ENCODE assay signal across 13 cellular contexts in the genomic region with DNA sequence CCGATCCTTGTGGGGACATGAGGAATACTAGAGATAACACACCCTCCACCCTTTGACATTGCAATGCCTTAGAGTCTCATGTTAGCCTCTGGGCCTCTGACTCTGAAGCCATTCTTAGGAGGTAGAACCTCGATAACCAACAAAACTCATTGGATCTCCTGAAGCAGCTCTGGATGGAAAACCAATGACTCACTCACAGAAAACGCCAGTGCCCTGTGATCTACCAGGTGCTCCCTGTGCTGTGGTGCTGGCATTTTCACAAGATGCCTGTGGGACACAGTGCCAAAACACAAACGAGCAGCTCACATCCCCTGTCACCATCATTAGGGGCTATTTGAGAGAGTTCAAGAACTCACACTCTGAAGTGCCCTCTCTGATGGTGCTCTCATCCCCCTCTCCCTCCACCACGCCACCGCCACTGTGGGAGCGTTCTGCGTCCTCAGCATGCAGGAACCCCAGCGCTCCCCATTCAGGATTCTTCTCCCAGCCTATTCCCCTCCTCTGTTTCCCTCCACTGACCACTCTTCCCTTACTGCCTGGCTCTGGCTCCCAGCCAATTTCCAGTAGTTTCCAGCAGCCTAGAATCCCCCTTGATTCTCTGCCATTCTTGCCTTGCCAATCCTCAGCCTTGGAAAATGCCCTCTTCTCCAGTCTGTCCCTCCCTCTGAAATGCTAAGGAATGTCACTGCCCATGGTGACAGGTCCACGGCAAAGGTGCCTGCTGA. TPM values are rescaled to one million over a fixed set of nuclear protein-coding genes. Genes with fewer than 3 reads are reported as not detected.
DNase-seq lines count a peak whose midpoint lies in the region; ATAC-seq and TF ChIP-seq lines count a peak whose summit lies in the region.
"Had no signal": no experiment of that assay in that cellular context is flagged by ENCODE, and none has a peak within 500 bp of the region (broad histone marks: within the 10 kb centered on the region; RNA-seq: fewer than 3 reads in every experiment).

No MANE protein-coding gene starts in this region.

- peaks cover 9% of the 10 kb centered on the region for H3K79me2 ChIP-seq in ACC112 (ENCODE audit: control insufficient read depth, insufficient read depth, low read length, unreplicated experiment)
- peaks cover 3% of the 10 kb centered on the region for H3K79me2 ChIP-seq in mammary epithelial cell (ENCODE audit: insufficient read depth, low read length)

- DNase-seq in HT1080 (ENCODE audit: low read depth) (peak; percentile 70), mammary epithelial cell (peak; percentile 74), myocyte (ENCODE audit: low read depth) (peak; percentile 83), HuH-7 (ENCODE audit: low spot score) (no peak), heart left ventricle (no peak)
- DNase-seq: activated T-cell treated with anti-CD3 and anti-CD28 coated beads, Interleukin-2, amount 50 U/mL, for 48 hours; central memory CD4-positive, alpha-beta T cell; NCI-H1694 treated with DMSO at 0.1 percent for 48 hours; stimulated activated CD4-positive, alpha-beta T cell treated with anti-CD3 and anti-CD28 coated beads, Interleukin-15, amount 100 ng/mL, for 24 hours; stimulated activated naive CD8-positive, alpha-beta T cell treated with anti-CD3 and anti-CD28 coated beads, Interleukin-15, Interleukin-2, amounts not matched to agents 100 U/mL and 50 U/mL, for 24 hours had no signal

- CTCF ChIA-PET in mammary epithelial cell (lab: Charles Lee; ENCODE audit: low non-redundant PET) = interaction anchor here (1.5 kb wide), 1 partner anchor 24 kb away, joined by 13 read pairs; no protein-coding TSS in a partner anchor

- peak overlapping the region; percentile 17 for H3K4me2 ChIP-seq in mammary epithelial cell (ENCODE audit: insufficient read depth, low read depth, low read length)

- H3K9me3 ChIP-seq in mammary epithelial cell (replicated peaks; ENCODE audit: insufficient read depth, low read length) = no peaks in the 10 kb centered on the region
- no peaks in the 10 kb centered on the region for H3K9me3 ChIP-seq in heart left ventricle

- no peak overlapping the region for H2AFZ ChIP-seq in ACC112 (ENCODE audit: low read length, unreplicated experiment)
- no peak overlapping the region for H2AFZ ChIP-seq in mammary epithelial cell (ENCODE audit: low read depth, low read length)

- H3K36me3 ChIP-seq in ACC112 (ENCODE audit: insufficient read depth, low read length) (peaks cover 4% of the 10 kb centered on the region; the same call in 1 of the 2 replicates), mammary epithelial cell (ENCODE audit: insufficient read depth, low read length) (no peaks in the 10 kb centered on the region), heart left ventricle (no peaks in the 10 kb centered on the region)

- H3K9ac ChIP-seq in mammary epithelial cell (ENCODE audit: insufficient read depth, low read length) = no peak overlapping the region

- H4K20me1 ChIP-seq in mammary epithelial cell (ENCODE audit: insufficient read depth, low read length) = no peaks in the 10 kb centered on the region

- H3K27me3 ChIP-seq in ACC112 (ENCODE audit: insufficient read depth, low read length) (no peaks in the 10 kb centered on the region), mammary epithelial cell (ENCODE audit: insufficient read depth, low read length) (no peaks in the 10 kb centered on the region), heart left ventricle (no peaks in the 10 kb centered on the region)

- TF ChIP-seq CTCF in mammary epithelial cell (conservative IDR thresholded peaks at IDR 0.05 in 1 of 2, IDR thresholded peaks at IDR 0.05 in 1 of 2; ENCODE audit: extremely low read depth in 1 of 2, insufficient read depth in 1 of 2, low read depth in 1 of 2, low read length in 2 of 2) (no peak), heart left ventricle (IDR thresholded peaks at IDR 0.05) (no peak)

- no TSS peak for BruUV-seq in mammary epithelial cell (replicated peaks; lab: Mats Ljungman, UMichigan)

- H3K27ac ChIP-seq in ACC112 (ENCODE audit: low read depth, low read length) (peak overlapping the region; percentile 96), mammary epithelial cell (ENCODE audit: insufficient read depth, low read depth, low read length) (peak overlapping the region; percentile 4), heart left ventricle (peak overlapping the region in 1 of 12 donors; percentile 99)

- dilution Hi-C loops in mammary epithelial cell (cut with HindIII; ENCODE audit: low sequenced_read_pairs) = no loop called here

- in situ Hi-C loops in mammary epithelial cell (cut with MboI; ENCODE audit: low sequenced_read_pairs in 2 of 2) = no loop called here

- no peak for TF ChIP-seq POLR2A in heart left ventricle (IDR thresholded peaks at IDR 0.05)

- peaks cover 46% of the 10 kb centered on the region for H3K4me1 ChIP-seq in ACC112 (ENCODE audit: control insufficient read depth, insufficient read depth, low read length, unreplicated experiment)
- H3K4me1 ChIP-seq in mammary epithelial cell (ENCODE audit: insufficient read depth, low read length) = peaks cover 50% of the 10 kb centered on the region
- peaks cover 6 to 49% (median 37%) of the 10 kb centered on the region in 12 donors for H3K4me1 ChIP-seq in heart left ventricle

- intact Hi-C loops in mammary epithelial cell (cut with micrococcal nuclease) (loop anchor here (1.0 to 10.0 kb wide), 5 partner anchors 13 to 347 kb away; a partner anchor contains a TSS), heart left ventricle (cut with DNase I) (loop anchor here in 9 of 10 donors (1.0 to 2.0 kb wide), 6 partner anchors 15 to 149 kb away; a partner anchor contains a TSS)

- ATAC-seq in heart left ventricle (no peak), GM18498 (IDR thresholded peaks at IDR 0.05; ENCODE audit: unreplicated experiment) (no peak), HG03175 (IDR thresholded peaks at IDR 0.05; ENCODE audit: unreplicated experiment) (no peak)
- ATAC-seq: stimulated activated naive CD8-positive, alpha-beta T cell treated with anti-CD3 and anti-CD28 coated beads, Interleukin-15, Interleukin-2, amounts not matched to agents 100 U/mL and 50 U/mL, for 24 hours had no signal

- 59% methylated on average over 10 of the region's 10 CpGs for WGBS in mammary epithelial cell (ENCODE audit: low coverage, missing lambda C conversion rate)
- WGBS in heart left ventricle, 4 donors = 72 to 83% (median 77%) methylated on average over 10 of the region's 10 CpGs

- no peak overlapping the region for H3K4me3 ChIP-seq in ACC112 (ENCODE audit: low read depth, low read length)
- no peak overlapping the region for H3K4me3 ChIP-seq in mammary epithelial cell (replicated peaks in 1 of 3; ENCODE audit: insufficient read depth in 1 of 3, low read depth in 2 of 3, low read length in 3 of 3)
- H3K4me3 ChIP-seq in heart left ventricle = no peak overlapping the region

RNA-seq across cellular contexts. Expression of a gene that starts 4.6 kb away (rescaled TPM):
- 34.5 and 39.4 TPM in 2 replicates for total RNA-seq in HT1080 (2014; rRNA removed; shearing (Covaris generic))
- polyA plus RNA-seq in HT1080 (2015; cell fraction: cytosol; rRNA removed) = 145 and 162 TPM in 2 replicates
- polyA plus RNA-seq in HT1080 (2015; cell fraction: nucleus; rRNA removed) = 117 and 132 TPM in 2 replicates
- 10 to 100 TPM; 39.2 to 75.2 TPM for total RNA-seq in mammary epithelial cell
- polyA plus RNA-seq in mammary epithelial cell = 86.3 TPM
- 5.9 TPM for polyA minus RNA-seq in mammary epithelial cell
- 105 and 115 TPM in 2 replicates for total RNA-seq in myocyte
- polyA plus RNA-seq in myocyte (2012) = 188 TPM
- 100 to 1,000 TPM in 1 of 9 donors, 10 to 100 TPM in 8; 36.0 to 131 (median 57.1) TPM for total RNA-seq in heart left ventricle
- 100 to 1,000 TPM in 1 of 2 donors, 10 to 100 TPM in 1; 83.0 to 164 TPM for polyA plus RNA-seq in heart left ventricle

RNA-seq across cellular contexts. Expression of a gene that starts 15.4 kb away (rescaled TPM):
- total RNA-seq in HT1080 (2014; rRNA removed; shearing (Covaris generic)) = 7.5 and 9.3 TPM in 2 replicates
- 11.7 and 14.8 TPM in 2 replicates for polyA plus RNA-seq in HT1080 (2015; cell fraction: cytosol; rRNA removed)
- polyA plus RNA-seq in HT1080 (2015; cell fraction: nucleus; rRNA removed) = 16.7 and 20.7 TPM in 2 replicates
- 10 to 100 TPM in 1 of 2 donors, 1 to 10 TPM in 1; 8.3 to 12.5 TPM for total RNA-seq in mammary epithelial cell
- polyA plus RNA-seq in mammary epithelial cell = 15.4 TPM
- polyA minus RNA-seq in mammary epithelial cell = 21.4 TPM
- 3.3 and 6.8 TPM in 2 replicates for total RNA-seq in myocyte
- 13.6 TPM for polyA plus RNA-seq in myocyte (2012)
- 1 to 10 TPM in 5 of 9 donors, under 1 TPM in 4; 0.25 to 6.1 (median 1.7) TPM for total RNA-seq in heart left ventricle
- 10 to 100 TPM in 1 of 2 donors, under 1 TPM in 1; 0.99 to 17.1 TPM for polyA plus RNA-seq in heart left ventricle

RNA-seq across cellular contexts. Expression of a gene that starts 33.8 kb away (rescaled TPM):
- total RNA-seq in HT1080 (2014; rRNA removed; shearing (Covaris generic)) = 6.5 and 11.7 TPM in 2 replicates
- 6.6 and 8.1 TPM in 2 replicates for polyA plus RNA-seq in HT1080 (2015; cell fraction: cytosol; rRNA removed)
- polyA plus RNA-seq in HT1080 (2015; cell fraction: nucleus; rRNA removed) = 32.9 and 36.8 TPM in 2 replicates
- 10 to 100 TPM in 1 of 2 donors, 1 to 10 TPM in 1; 6.5 to 17.2 TPM for total RNA-seq in mammary epithelial cell
- 15.4 TPM for polyA plus RNA-seq in mammary epithelial cell
- 4.8 TPM for polyA minus RNA-seq in mammary epithelial cell
- total RNA-seq in myocyte = 5.5 and 8.1 TPM in 2 replicates
- 12.4 TPM for polyA plus RNA-seq in myocyte (2012)
- 1 to 10 TPM; 3.5 to 9.1 (median 5.8) TPM for total RNA-seq in heart left ventricle
- 1 to 10 TPM; 7.6 to 8.0 TPM for polyA plus RNA-seq in heart left ventricle

RNA-seq across cellular contexts. Expression of a gene that starts 43.7 kb away (rescaled TPM):
- 324 and 339 TPM in 2 replicates for total RNA-seq in HT1080 (2014; rRNA removed; shearing (Covaris generic))
- 173 and 190 TPM in 2 replicates for polyA plus RNA-seq in HT1080 (2015; cell fraction: cytosol; rRNA removed)
- 94.2 and 99.1 TPM in 2 replicates for polyA plus RNA-seq in HT1080 (2015; cell fraction: nucleus; rRNA removed)
- total RNA-seq in mammary epithelial cell = 100 to 1,000 TPM; 178 to 182 TPM
- 331 TPM for polyA plus RNA-seq in mammary epithelial cell
- 255 TPM for polyA minus RNA-seq in mammary epithelial cell
- 229 and 241 TPM in 2 replicates for total RNA-seq in myocyte
- 169 TPM for polyA plus RNA-seq in myocyte (2012)
- 100 to 1,000 TPM in 7 of 9 donors, 10 to 100 TPM in 2; 90.3 to 151 (median 105) TPM for total RNA-seq in heart left ventricle
- polyA plus RNA-seq in heart left ventricle = 100 to 1,000 TPM in 1 of 2 donors, 10 to 100 TPM in 1; 94.4 to 207 TPM

RNA-seq across cellular contexts. Expression of a gene that starts 45.9 kb away (rescaled TPM):
- 0.05 TPM in 1 of 2 replicates, not detected in the other for total RNA-seq in HT1080 (2014; rRNA removed; shearing (Covaris generic))
- 0.05 TPM in 1 of 2 replicates, not detected in the other for polyA plus RNA-seq in HT1080 (2015; cell fraction: cytosol; rRNA removed)
- 0.41 TPM in 1 of 2 replicates, not detected in the other for polyA plus RNA-seq in HT1080 (2015; cell fraction: nucleus; rRNA removed)
- total RNA-seq in mammary epithelial cell (under 1 TPM in 1 of 2 donors, not detected in 1; 0.17 TPM), myocyte (not detected in 2 replicates), heart left ventricle (10 to 100 TPM in 1 of 9 donors, 1 to 10 TPM in 4, under 1 TPM in 4; 0.14 to 14.2 (median 1.6) TPM)
- polyA plus RNA-seq in mammary epithelial cell (not detected), heart left ventricle (under 1 TPM; 0.61 to 0.88 TPM)
- not detected for polyA minus RNA-seq in mammary epithelial cell
- 2.2 TPM for polyA plus RNA-seq in myocyte (2012)

Comparison
In these comparisons a context has a peak if more than half of its experiments do, and no peak if none do; other contexts are left out.
1. DNase-seq: peak in HT1080 (single experiment), mammary epithelial cell (single experiment) and myocyte (single experiment); none in HuH-7 (single experiment) and heart left ventricle (0 of 5).